ENCODE assay signal across 26 cellular contexts in the genomic region with DNA sequence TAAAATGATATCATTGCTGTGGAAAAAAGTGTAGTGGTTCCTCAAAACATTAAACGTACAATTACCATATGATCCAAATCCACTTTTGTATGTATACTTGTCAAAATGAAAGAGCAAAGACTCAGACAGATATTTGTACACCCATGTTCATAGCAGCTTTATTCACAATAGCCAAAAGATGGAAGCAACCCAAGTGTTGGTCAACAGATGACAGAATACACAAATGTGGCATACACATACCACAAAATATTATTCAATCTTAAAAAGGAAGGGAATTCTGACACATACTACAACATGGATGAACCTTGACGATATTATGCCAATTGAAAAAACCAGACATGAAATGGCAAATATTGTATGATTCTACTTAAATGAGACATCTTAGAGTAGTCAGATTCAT.
"Had no signal": no experiment of that assay in that cellular context is flagged by ENCODE, and none has a peak within 500 bp of the region (broad histone marks: within the 10 kb centered on the region; RNA-seq: fewer than 3 reads in every experiment).

No MANE protein-coding gene starts in this region.

- H3K9ac ChIP-seq: neural progenitor cell, parathyroid adenoma had no signal

- H2AFZ ChIP-seq: neural progenitor cell, parathyroid adenoma had no signal

- H3K4me3 ChIP-seq: neural progenitor cell, ovary, psoas muscle, right lobe of liver, sigmoid colon, stomach, thoracic aorta, thyroid gland, tibial nerve, upper lobe of left lung had no signal

- H3K79me2 ChIP-seq: parathyroid adenoma had no signal

- DNase-seq: naive thymus-derived CD8-positive, alpha-beta T cell; nephron progenitor cell; occipital lobe; ovary; posterior cingulate gyrus; psoas muscle; right cardiac atrium; right lobe of liver; sigmoid colon; small intestine; stimulated activated CD4-positive, alpha-beta T cell treated with anti-CD3 and anti-CD28 coated beads, Interleukin-15, amount 100 ng/mL, for 24 hours; stimulated activated CD4-positive, alpha-beta T cell treated with anti-CD3 and anti-CD28 coated beads, Interleukin-2, amount 100 ng/mL, for 24 hours; stimulated activated CD4-positive, alpha-beta T cell treated with anti-CD3 and anti-CD28 coated beads, Interleukin-2, amount 100 ng/mL, for 48 hours; stimulated activated CD4-positive, alpha-beta T cell treated with anti-CD3 and anti-CD28 coated beads, Interleukin-4, amount 100 ng/mL, for 24 hours; stimulated activated naive B cell treated with anti-CD40 and anti-IgM and Interleukin-4, amounts not matched to agents 10 μg/mL and 1 μg/mL and 100 μg/mL, for 72 hours; stimulated activated naive CD4-positive, alpha-beta T cell treated with Interleukin-2 at 50 U/mL for 16 hours; stomach; thyroid gland; trophoblast cell; upper lobe of left lung had no signal

- H3K27me3 ChIP-seq: neural progenitor cell, ovary, right lobe of liver, sigmoid colon, stomach, thyroid gland, tibial nerve, upper lobe of left lung had no signal

- H3K36me3 ChIP-seq: neural progenitor cell, ovary, right lobe of liver, sigmoid colon, stomach, thoracic aorta, thyroid gland, tibial nerve, upper lobe of left lung had no signal

- H3K4me2 ChIP-seq: neural progenitor cell had no signal

- ATAC-seq: naive thymus-derived CD8-positive, alpha-beta T cell; natural killer cell treated with Interleukin-12 subunit alpha and Interleukin-12 subunit beta and Interleukin-15 and Interleukin-18, amount 100 ng/mL, for 72 hours; psoas muscle; right cardiac atrium; right lobe of liver; stimulated activated effector memory CD8-positive, alpha-beta T cell treated with anti-CD3 and anti-CD28 coated beads, Interleukin-12 subunit alpha, Interleukin-12 subunit beta, amount 100 ng/mL, for 72 hours; stimulated activated naive B cell treated with anti-CD40 and anti-IgM and Interleukin-4, amounts not matched to agents 10 μg/mL and 1 μg/mL and 100 μg/mL, for 72 hours had no signal

- H3K4me1 ChIP-seq: neural progenitor cell, parathyroid adenoma, psoas muscle, right lobe of liver, sigmoid colon, stomach, thyroid gland, tibial nerve, upper lobe of left lung had no signal

- H3K9me3 ChIP-seq: ovary, psoas muscle, right lobe of liver, sigmoid colon, stomach, thoracic aorta, thyroid gland, tibial nerve, upper lobe of left lung had no signal

- H3K27ac ChIP-seq: neural progenitor cell, ovary, parathyroid adenoma, psoas muscle, right lobe of liver, sigmoid colon, stomach, thoracic aorta, thyroid gland, tibial nerve, upper lobe of left lung had no signal
